In genomic region chr1:29230204-29230552, GRCh38 we compare ENCODE assay signal across 8 cellular contexts. TPM values are rescaled to one million over a fixed set of nuclear protein-coding genes. Genes with fewer than 3 reads are reported as not detected.
DNase-seq lines count a peak whose midpoint lies in the region; ATAC-seq and TF ChIP-seq lines count a peak whose summit lies in the region.

No MANE protein-coding gene starts in this region.

- DNase-seq in heart right ventricle (no peak), Right ventricle myocardium inferior (ENCODE audit: missing footprints) (no peak), mesothelial cell of epicardium (ENCODE audit: low spot score in 2 of 2, unreplicated experiment in 2 of 2) (no peak), vagina (ENCODE audit: extremely low spot score in 2 of 2) (no peak), KBM-7 (no peak), glomerular visceral epithelial cell (ENCODE audit: extremely low spot score) (no peak), pons (ENCODE audit: low spot score) (no peak)

- H3K4me1 ChIP-seq in heart right ventricle (peaks cover 6 to 21% (median 13%) of the 10 kb centered on the region in 9 donors), vagina (peaks cover 9% of the 10 kb centered on the region)

- H3K27ac Mint-ChIP-seq in brain, result peak overlapping the region; percentile 79 to 97 (median 93)
- H3K27ac Mint-ChIP-seq in mesothelial cell of epicardium, result peak overlapping the region; percentile 95

- intact Hi-C loops in heart right ventricle (cut with DNase I) (loop anchor here in 8 of 10 donors (5.0 to 10.0 kb wide), 9 partner anchors 475 to 1685 kb away; no protein-coding TSS in a partner anchor), Right ventricle myocardium inferior (cut with DNase I) (loop anchor here (10.0 kb wide), 1 partner anchor 855 kb away; no protein-coding TSS in a partner anchor), vagina (cut with DNase I) (no loop called here)

- H3K9me3 ChIP-seq in heart right ventricle (no peaks in the 10 kb centered on the region), vagina (no peaks in the 10 kb centered on the region)

- peaks cover 0 to 6% (median 0%) of the 10 kb centered on the region in 5 experiments for H3K9me3 Mint-ChIP-seq in brain
- H3K9me3 Mint-ChIP-seq in mesothelial cell of epicardium, result no peaks in the 10 kb centered on the region

- H3K27ac ChIP-seq in heart right ventricle (peak overlapping the region in 8 of 10 donors; percentile 61 to 83 (median 76)), vagina (peak overlapping the region; percentile 74)

- in situ Hi-C loops in KBM-7 (cut with MboI; ENCODE audit: low pct_unique_long_range_greater_than_20kb, low sequenced_read_pairs), result loop anchor here (25.0 kb wide), 2 partner anchors 882 to 1482 kb away; partner anchors contain the start of gene MATN1

- H3K4me1 Mint-ChIP-seq in brain (peaks cover 34% of the 10 kb centered on the region), mesothelial cell of epicardium (peaks cover 12% of the 10 kb centered on the region)

- TF ChIP-seq CTCF in heart right ventricle (IDR thresholded peaks at IDR 0.05) (no peak), brain (conservative IDR thresholded peaks at IDR 0.05) (no peak), mesothelial cell of epicardium (IDR thresholded peaks at IDR 0.05; ENCODE audit: unreplicated experiment) (no peak), vagina (IDR thresholded peaks at IDR 0.05) (no peak)

- TF ChIP-seq POLR2A in vagina (IDR thresholded peaks at IDR 0.05), result no peak

- H3K4me3 Mint-ChIP-seq in brain (peak overlapping the region; percentile 93 to 98 (median 97)), mesothelial cell of epicardium (peak overlapping the region; percentile 85)

- H3K36me3 ChIP-seq in heart right ventricle, result peaks cover 0 to 6% (median 0%) of the 10 kb centered on the region in 9 donors
- no peaks in the 10 kb centered on the region for H3K36me3 ChIP-seq in vagina

- H3K27me3 ChIP-seq in heart right ventricle (peaks cover 0 to 3% (median 0%) of the 10 kb centered on the region in 7 donors), vagina (no peaks in the 10 kb centered on the region)

- ATAC-seq in heart right ventricle (no peak), Right ventricle myocardium inferior (no peak)

- H3K4me3 ChIP-seq in heart right ventricle (peak overlapping the region; percentile 63 to 93 (median 77)), vagina (peak overlapping the region; percentile 44 to 93)

- 14 to 15% methylated on average over 4 of the region's 4 CpGs for WGBS in heart right ventricle, 2 donors

- H3K27me3 Mint-ChIP-seq in brain, result peaks cover 20% of the 10 kb centered on the region
- peaks cover 6% of the 10 kb centered on the region for H3K27me3 Mint-ChIP-seq in mesothelial cell of epicardium (ENCODE audit: low read depth)

- no peaks in the 10 kb centered on the region for H3K36me3 Mint-ChIP-seq in brain
- H3K36me3 Mint-ChIP-seq in mesothelial cell of epicardium, result no peaks in the 10 kb centered on the region

RNA-seq across cellular contexts. Expression of gene MECR, which starts 0.6 kb away (rescaled TPM):
- 10 to 100 TPM; 27.8 to 45.6 (median 38.7) TPM for total RNA-seq in heart right ventricle
- 10 to 100 TPM; 31.1 to 39.9 TPM for polyA plus RNA-seq in heart right ventricle
- total RNA-seq in Right ventricle myocardium inferior, result 35.4 TPM
- 31.1 TPM for polyA plus RNA-seq in brain (ENCODE audit: insufficient read depth, low read depth, low replicate concordance)
- total RNA-seq in mesothelial cell of epicardium, result 36.6 to 40.0 TPM (median 38.0 TPM) in 3 replicates
- total RNA-seq in vagina, result 16.9 TPM

RNA-seq across cellular contexts. Expression of gene PTPRU, which starts 6.1 kb away (rescaled TPM):
- 10 to 100 TPM in 8 of 10 donors, 1 to 10 TPM in 2; 8.6 to 29.8 (median 14.5) TPM for total RNA-seq in heart right ventricle
- polyA plus RNA-seq in heart right ventricle, result 10 to 100 TPM; 13.5 to 15.7 TPM
- 23.5 TPM for total RNA-seq in Right ventricle myocardium inferior
- 10.6 TPM for polyA plus RNA-seq in brain (ENCODE audit: insufficient read depth, low read depth, low replicate concordance)
- 143 to 151 TPM (median 145 TPM) in 3 replicates for total RNA-seq in mesothelial cell of epicardium
- 37.3 TPM for total RNA-seq in vagina

RNA-seq across cellular contexts. Expression of gene SRSF4, which starts 48.5 kb away (rescaled TPM):
- total RNA-seq in heart right ventricle (10 to 100 TPM; 40.8 to 67.8 (median 49.0) TPM), Right ventricle myocardium inferior (52.4 TPM), mesothelial cell of epicardium (103 to 107 TPM (median 105 TPM) in 3 replicates), vagina (67.8 TPM)
- polyA plus RNA-seq in heart right ventricle (10 to 100 TPM; 42.4 to 64.6 TPM), brain (ENCODE audit: insufficient read depth, low read depth, low replicate concordance) (132 TPM)
